ENCODE assay signal across 11 cellular contexts in the genomic region with DNA sequence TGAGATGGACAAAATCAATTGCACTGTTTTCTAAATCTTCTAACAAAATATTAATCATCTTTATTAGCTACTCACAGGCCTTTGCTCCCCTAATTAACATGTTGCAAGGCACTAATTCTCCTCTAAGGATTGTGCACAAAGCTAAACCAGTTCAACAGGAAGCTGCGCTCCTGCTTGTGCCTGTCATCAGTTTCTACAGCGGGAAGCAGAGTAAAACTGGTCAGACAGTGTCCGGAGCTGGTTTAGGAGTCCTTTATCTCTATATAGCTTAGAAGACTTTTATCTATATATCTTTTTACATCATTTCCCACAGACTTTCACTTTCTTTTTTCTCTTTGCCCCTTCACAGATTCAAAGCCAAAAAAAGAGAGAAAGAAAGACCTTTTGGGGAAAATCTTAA.
DNase-seq lines count a peak whose midpoint lies in the region; ATAC-seq and TF ChIP-seq lines count a peak whose summit lies in the region.
"Had no signal": no experiment of that assay in that cellular context is flagged by ENCODE, and none has a peak within 500 bp of the region (broad histone marks: within the 10 kb centered on the region; RNA-seq: fewer than 3 reads in every experiment).

No MANE protein-coding gene starts in this region.

- no TSS peak for BruUV-seq in mammary epithelial cell (replicated peaks; lab: Mats Ljungman, UMichigan)

- H3K9me3 ChIP-seq in mammary epithelial cell (replicated peaks; ENCODE audit: insufficient read depth, low read length) (no peaks in the 10 kb centered on the region), osteoblast (ENCODE audit: low read depth, low read length) (no peaks in the 10 kb centered on the region), ovary (no peaks in the 10 kb centered on the region)

- CTCF ChIA-PET in mammary epithelial cell (lab: Charles Lee; ENCODE audit: low non-redundant PET), result no interaction called here

- no peaks in the 10 kb centered on the region for H3K36me3 ChIP-seq in mammary epithelial cell (ENCODE audit: insufficient read depth, low read length)
- H3K36me3 ChIP-seq in osteoblast (ENCODE audit: insufficient read depth, low read length), result no peaks in the 10 kb centered on the region
- no peaks in the 10 kb centered on the region for H3K36me3 ChIP-seq in ovary

- H3K4me2 ChIP-seq in mammary epithelial cell (ENCODE audit: insufficient read depth, low read depth, low read length) (peak overlapping the region; percentile 28), osteoblast (ENCODE audit: insufficient read depth, low read length) (peak overlapping the region; percentile 63)

- H3K79me2 ChIP-seq in mammary epithelial cell (ENCODE audit: insufficient read depth, low read length), result peaks cover 35% of the 10 kb centered on the region
- H3K79me2 ChIP-seq in osteoblast (ENCODE audit: insufficient read depth, low read length), result peaks cover 22% of the 10 kb centered on the region

- DNase-seq in mammary epithelial cell (peak; percentile 59), osteoblast (ENCODE audit: insufficient read length, low spot score, missing footprints) (no peak), ovary (no peak), NAMALWA (ENCODE audit: low spot score) (no peak)
- DNase-seq: DMS79; glutamatergic neuron; stimulated activated naive CD8-positive, alpha-beta T cell treated with anti-CD3 and anti-CD28 coated beads, Interleukin-15, amount 100 ng/mL, for 72 hours had no signal

- H4K20me1 ChIP-seq in mammary epithelial cell (ENCODE audit: insufficient read depth, low read length), result no peaks in the 10 kb centered on the region
- no peaks in the 10 kb centered on the region for H4K20me1 ChIP-seq in osteoblast (ENCODE audit: insufficient read depth, low read length)

- no peak for TF ChIP-seq CTCF in mammary epithelial cell (conservative IDR thresholded peaks at IDR 0.05 in 1 of 2, IDR thresholded peaks at IDR 0.05 in 1 of 2; ENCODE audit: extremely low read depth in 1 of 2, insufficient read depth in 1 of 2, low read depth in 1 of 2, low read length in 2 of 2)
- no peak for TF ChIP-seq CTCF in osteoblast (IDR thresholded peaks at IDR 0.05; ENCODE audit: extremely low read depth, low read depth, low read length)
- no peak for TF ChIP-seq CTCF in ovary (IDR thresholded peaks at IDR 0.05)

- in situ Hi-C loops in mammary epithelial cell (cut with MboI; ENCODE audit: low sequenced_read_pairs in 2 of 2), result no loop called here

- intact Hi-C loops in mammary epithelial cell (cut with micrococcal nuclease), result no loop called here
- intact Hi-C loops in ovary (cut with DNase I), result no loop called here

- H3K27me3 ChIP-seq in mammary epithelial cell (ENCODE audit: insufficient read depth, low read length) (no peaks in the 10 kb centered on the region), osteoblast (ENCODE audit: insufficient read depth, low read length) (no peaks in the 10 kb centered on the region), ovary (no peaks in the 10 kb centered on the region)

- ATAC-seq in GM18858 (IDR thresholded peaks at IDR 0.05; ENCODE audit: unreplicated experiment) (peak; percentile 60), HG03175 (IDR thresholded peaks at IDR 0.05; ENCODE audit: unreplicated experiment) (peak; percentile 40), HG03025 (IDR thresholded peaks at IDR 0.05; ENCODE audit: low FRiP score, unreplicated experiment) (no peak), GM21737 (IDR thresholded peaks at IDR 0.05; ENCODE audit: unreplicated experiment) (no peak)
- ATAC-seq: stimulated activated naive CD8-positive, alpha-beta T cell treated with anti-CD3 and anti-CD28 coated beads, Interleukin-15, amount 100 ng/mL, for 72 hours had no signal

- 44% methylated on average over 3 of the region's 3 CpGs for WGBS in mammary epithelial cell (ENCODE audit: low coverage, missing lambda C conversion rate)
- 86 to 96% (median 91%) methylated on average over 3 of the region's 3 CpGs for WGBS in ovary, 3 donors

- dilution Hi-C loops in mammary epithelial cell (cut with HindIII; ENCODE audit: low sequenced_read_pairs), result no loop called here

- H3K27ac ChIP-seq in mammary epithelial cell (ENCODE audit: insufficient read depth, low read depth, low read length), result no peak overlapping the region
- peak overlapping the region; percentile 47 for H3K27ac ChIP-seq in osteoblast (ENCODE audit: low read depth, low read length)
- no peak overlapping the region for H3K27ac ChIP-seq in ovary

- no peak for TF ChIP-seq POLR2A in ovary (IDR thresholded peaks at IDR 0.05)

- H2AFZ ChIP-seq in mammary epithelial cell (ENCODE audit: low read depth, low read length), result no peak overlapping the region
- H2AFZ ChIP-seq in osteoblast (ENCODE audit: low read length), result no peak overlapping the region

- no peak overlapping the region for H3K9ac ChIP-seq in mammary epithelial cell (ENCODE audit: insufficient read depth, low read length)

- H3K4me3 ChIP-seq in mammary epithelial cell (replicated peaks in 1 of 3; ENCODE audit: insufficient read depth in 1 of 3, low read depth in 2 of 3, low read length in 3 of 3) (no peak overlapping the region), osteoblast (ENCODE audit: insufficient read depth, low read length) (no peak overlapping the region), ovary (no peak overlapping the region)

- TF ChIP-seq EP300 in ovary (IDR thresholded peaks at IDR 0.05), result no peak

- H3K4me1 ChIP-seq in mammary epithelial cell (ENCODE audit: insufficient read depth, low read length) (peaks cover 17% of the 10 kb centered on the region), osteoblast (ENCODE audit: insufficient read depth, low read length) (peaks cover 22% of the 10 kb centered on the region), ovary (ENCODE audit: insufficient read depth) (no peaks in the 10 kb centered on the region)

Comparison
In these comparisons a context has a peak if more than half of its experiments do, and no peak if none do; other contexts are left out.
1. ATAC-seq: peak in GM18858 (single experiment) and HG03175 (single experiment); none in HG03025 (single experiment) and GM21737 (single experiment).